In the genomic region with DNA sequence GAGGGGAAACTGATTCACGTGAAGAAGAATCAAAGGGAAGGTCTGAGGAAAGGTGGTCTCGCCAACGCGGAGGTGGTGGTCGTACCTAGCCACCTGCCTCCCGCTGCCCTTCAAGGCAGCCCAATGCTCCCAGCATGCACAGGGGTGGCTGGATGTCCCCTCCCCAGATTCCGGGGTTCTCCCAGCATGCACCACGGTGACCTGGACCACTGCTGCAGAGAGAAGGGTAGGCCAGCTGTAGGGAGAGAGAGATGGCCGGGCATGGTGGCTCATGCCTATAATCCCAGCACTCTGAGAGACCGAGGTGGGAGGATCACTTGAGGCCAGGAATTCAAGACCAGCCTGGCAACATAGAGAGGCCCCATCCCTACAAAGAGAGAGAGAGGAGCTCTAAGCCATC, we compare ENCODE assay signal across 23 cellular contexts.
"Had no signal": no experiment of that assay in that cellular context is flagged by ENCODE, and none has a peak within 500 bp of the region (broad histone marks: within the 10 kb centered on the region; RNA-seq: fewer than 3 reads in every experiment).

No MANE protein-coding gene starts in this region.

- H3K9me3 Mint-ChIP-seq: memory B cell; naive thymus-derived CD8-positive, alpha-beta T cell; stimulated activated effector memory CD8-positive, alpha-beta T cell treated with anti-CD3 and anti-CD28 coated beads, Interleukin-12 subunit alpha, Interleukin-12 subunit beta, amount 100 ng/mL, for 72 hours; stimulated activated naive CD8-positive, alpha-beta T cell treated with anti-CD3 and anti-CD28 coated beads, Interleukin-15, Interleukin-2, amounts not matched to agents 100 ng/mL and 50 ng/mL, for 24 hours had no signal

- H3K36me3 Mint-ChIP-seq: immature natural killer cell; memory B cell; naive thymus-derived CD8-positive, alpha-beta T cell; stimulated activated effector memory CD8-positive, alpha-beta T cell treated with anti-CD3 and anti-CD28 coated beads, Interleukin-12 subunit alpha, Interleukin-12 subunit beta, amount 100 ng/mL, for 72 hours had no signal

- H3K27ac Mint-ChIP-seq: immature natural killer cell; memory B cell; naive thymus-derived CD8-positive, alpha-beta T cell; stimulated activated effector memory CD8-positive, alpha-beta T cell treated with anti-CD3 and anti-CD28 coated beads, Interleukin-12 subunit alpha, Interleukin-12 subunit beta, amount 100 ng/mL, for 72 hours; stimulated activated naive CD8-positive, alpha-beta T cell treated with anti-CD3 and anti-CD28 coated beads, Interleukin-15, Interleukin-2, amounts not matched to agents 100 ng/mL and 50 ng/mL, for 24 hours had no signal

- DNase-seq: heart left ventricle; hypothalamus; immature natural killer cell; left ventricle myocardium inferior; retina; right cardiac atrium; stimulated activated CD4-positive, alpha-beta T cell treated with anti-CD3 and anti-CD28 coated beads, Interleukin-12 subunit alpha, Interleukin-12 subunit beta, amount 100 ng/mL, for 4 hours; stimulated activated CD4-positive, alpha-beta T cell treated with anti-CD3 and anti-CD28 coated beads, Interleukin-15, amount 100 ng/mL, for 24 hours; stimulated activated CD4-positive, alpha-beta T cell treated with anti-CD3 and anti-CD28 coated beads, Interleukin-2, amount 100 ng/mL, for 24 hours; stimulated activated CD4-positive, alpha-beta T cell treated with anti-CD3 and anti-CD28 coated beads, Interleukin-4, amount 100 ng/mL, for 1 hour; stimulated activated naive CD4-positive, alpha-beta T cell; trophoblast cell; uterus had no signal

- H3K4me1 ChIP-seq: heart left ventricle, left ventricle myocardium inferior, prostate gland, tibial artery, uterus had no signal

- H3K27me3 Mint-ChIP-seq: stimulated activated naive CD8-positive, alpha-beta T cell treated with anti-CD3 and anti-CD28 coated beads, Interleukin-15, Interleukin-2, amounts not matched to agents 100 ng/mL and 50 ng/mL, for 24 hours had no signal

- H3K27me3 ChIP-seq: ovary, uterus had no signal

- H3K27ac ChIP-seq: heart left ventricle, left ventricle myocardium inferior, ovary, prostate gland, suprapubic skin, thoracic aorta, tibial artery, uterus had no signal

- H3K4me3 Mint-ChIP-seq: immature natural killer cell; memory B cell; naive thymus-derived CD8-positive, alpha-beta T cell; stimulated activated effector memory CD8-positive, alpha-beta T cell treated with anti-CD3 and anti-CD28 coated beads, Interleukin-12 subunit alpha, Interleukin-12 subunit beta, amount 100 ng/mL, for 72 hours; stimulated activated naive CD8-positive, alpha-beta T cell treated with anti-CD3 and anti-CD28 coated beads, Interleukin-15, Interleukin-2, amounts not matched to agents 100 ng/mL and 50 ng/mL, for 24 hours had no signal

- ATAC-seq: heart left ventricle; naive thymus-derived CD8-positive, alpha-beta T cell; right cardiac atrium; stimulated activated effector memory CD8-positive, alpha-beta T cell treated with anti-CD3 and anti-CD28 coated beads, Interleukin-12 subunit alpha, Interleukin-12 subunit beta, amount 100 ng/mL, for 72 hours had no signal

- H3K4me1 Mint-ChIP-seq: immature natural killer cell; memory B cell; naive thymus-derived CD8-positive, alpha-beta T cell; stimulated activated effector memory CD8-positive, alpha-beta T cell treated with anti-CD3 and anti-CD28 coated beads, Interleukin-12 subunit alpha, Interleukin-12 subunit beta, amount 100 ng/mL, for 72 hours had no signal

- H3K9me3 ChIP-seq: heart left ventricle, left ventricle myocardium inferior, ovary, prostate gland, suprapubic skin, thoracic aorta, tibial artery, uterus had no signal

- H3K36me3 ChIP-seq: heart left ventricle, left ventricle myocardium inferior, ovary, prostate gland, suprapubic skin, thoracic aorta, tibial artery, uterus had no signal

- H3K4me3 ChIP-seq: heart left ventricle, left ventricle myocardium inferior, ovary, prostate gland, smooth muscle cell, suprapubic skin, thoracic aorta, tibial artery, uterus had no signal
